In the genomic region with DNA sequence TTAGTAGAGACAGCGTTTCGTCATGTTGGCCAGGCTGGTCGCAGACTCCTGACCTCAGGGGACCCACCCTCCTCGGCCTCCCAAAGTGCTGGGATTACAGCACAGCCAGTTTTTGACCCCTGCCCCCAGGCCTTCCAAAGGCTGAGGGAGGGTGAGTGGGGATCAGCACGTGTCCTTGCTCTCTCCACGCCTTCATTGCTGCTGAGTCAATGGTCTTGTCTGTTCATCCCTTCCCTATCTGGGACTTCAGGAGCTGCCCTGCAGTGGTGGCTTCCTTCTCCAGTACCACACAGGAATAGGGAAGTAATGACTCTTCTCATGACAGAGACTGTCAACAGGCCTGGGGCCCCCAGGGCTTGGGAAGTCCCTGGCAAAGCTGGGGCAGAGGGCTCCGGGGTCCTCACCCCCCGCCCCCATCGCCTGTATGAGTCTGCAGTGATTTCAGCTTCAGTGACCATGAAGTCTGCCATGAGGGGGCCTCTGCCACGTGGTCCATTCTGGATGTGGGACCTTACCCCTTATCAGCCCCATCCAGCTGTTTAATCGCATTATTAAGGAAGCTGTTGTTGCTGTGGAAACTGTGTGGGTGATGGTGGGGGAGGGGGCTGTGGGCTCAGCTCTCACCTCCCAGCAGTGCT, we compare ENCODE assay signal across 1 cellular context.
TF ChIP-seq lines count a peak whose summit lies in the region.

No MANE protein-coding gene starts in this region.

TF ChIP-seq in HepG2, 621 proteins besides CTCF, POLR2A, EP300 and RAD21 (continued from another document and continues in another):
- TF ChIP-seq, protein P1, sequence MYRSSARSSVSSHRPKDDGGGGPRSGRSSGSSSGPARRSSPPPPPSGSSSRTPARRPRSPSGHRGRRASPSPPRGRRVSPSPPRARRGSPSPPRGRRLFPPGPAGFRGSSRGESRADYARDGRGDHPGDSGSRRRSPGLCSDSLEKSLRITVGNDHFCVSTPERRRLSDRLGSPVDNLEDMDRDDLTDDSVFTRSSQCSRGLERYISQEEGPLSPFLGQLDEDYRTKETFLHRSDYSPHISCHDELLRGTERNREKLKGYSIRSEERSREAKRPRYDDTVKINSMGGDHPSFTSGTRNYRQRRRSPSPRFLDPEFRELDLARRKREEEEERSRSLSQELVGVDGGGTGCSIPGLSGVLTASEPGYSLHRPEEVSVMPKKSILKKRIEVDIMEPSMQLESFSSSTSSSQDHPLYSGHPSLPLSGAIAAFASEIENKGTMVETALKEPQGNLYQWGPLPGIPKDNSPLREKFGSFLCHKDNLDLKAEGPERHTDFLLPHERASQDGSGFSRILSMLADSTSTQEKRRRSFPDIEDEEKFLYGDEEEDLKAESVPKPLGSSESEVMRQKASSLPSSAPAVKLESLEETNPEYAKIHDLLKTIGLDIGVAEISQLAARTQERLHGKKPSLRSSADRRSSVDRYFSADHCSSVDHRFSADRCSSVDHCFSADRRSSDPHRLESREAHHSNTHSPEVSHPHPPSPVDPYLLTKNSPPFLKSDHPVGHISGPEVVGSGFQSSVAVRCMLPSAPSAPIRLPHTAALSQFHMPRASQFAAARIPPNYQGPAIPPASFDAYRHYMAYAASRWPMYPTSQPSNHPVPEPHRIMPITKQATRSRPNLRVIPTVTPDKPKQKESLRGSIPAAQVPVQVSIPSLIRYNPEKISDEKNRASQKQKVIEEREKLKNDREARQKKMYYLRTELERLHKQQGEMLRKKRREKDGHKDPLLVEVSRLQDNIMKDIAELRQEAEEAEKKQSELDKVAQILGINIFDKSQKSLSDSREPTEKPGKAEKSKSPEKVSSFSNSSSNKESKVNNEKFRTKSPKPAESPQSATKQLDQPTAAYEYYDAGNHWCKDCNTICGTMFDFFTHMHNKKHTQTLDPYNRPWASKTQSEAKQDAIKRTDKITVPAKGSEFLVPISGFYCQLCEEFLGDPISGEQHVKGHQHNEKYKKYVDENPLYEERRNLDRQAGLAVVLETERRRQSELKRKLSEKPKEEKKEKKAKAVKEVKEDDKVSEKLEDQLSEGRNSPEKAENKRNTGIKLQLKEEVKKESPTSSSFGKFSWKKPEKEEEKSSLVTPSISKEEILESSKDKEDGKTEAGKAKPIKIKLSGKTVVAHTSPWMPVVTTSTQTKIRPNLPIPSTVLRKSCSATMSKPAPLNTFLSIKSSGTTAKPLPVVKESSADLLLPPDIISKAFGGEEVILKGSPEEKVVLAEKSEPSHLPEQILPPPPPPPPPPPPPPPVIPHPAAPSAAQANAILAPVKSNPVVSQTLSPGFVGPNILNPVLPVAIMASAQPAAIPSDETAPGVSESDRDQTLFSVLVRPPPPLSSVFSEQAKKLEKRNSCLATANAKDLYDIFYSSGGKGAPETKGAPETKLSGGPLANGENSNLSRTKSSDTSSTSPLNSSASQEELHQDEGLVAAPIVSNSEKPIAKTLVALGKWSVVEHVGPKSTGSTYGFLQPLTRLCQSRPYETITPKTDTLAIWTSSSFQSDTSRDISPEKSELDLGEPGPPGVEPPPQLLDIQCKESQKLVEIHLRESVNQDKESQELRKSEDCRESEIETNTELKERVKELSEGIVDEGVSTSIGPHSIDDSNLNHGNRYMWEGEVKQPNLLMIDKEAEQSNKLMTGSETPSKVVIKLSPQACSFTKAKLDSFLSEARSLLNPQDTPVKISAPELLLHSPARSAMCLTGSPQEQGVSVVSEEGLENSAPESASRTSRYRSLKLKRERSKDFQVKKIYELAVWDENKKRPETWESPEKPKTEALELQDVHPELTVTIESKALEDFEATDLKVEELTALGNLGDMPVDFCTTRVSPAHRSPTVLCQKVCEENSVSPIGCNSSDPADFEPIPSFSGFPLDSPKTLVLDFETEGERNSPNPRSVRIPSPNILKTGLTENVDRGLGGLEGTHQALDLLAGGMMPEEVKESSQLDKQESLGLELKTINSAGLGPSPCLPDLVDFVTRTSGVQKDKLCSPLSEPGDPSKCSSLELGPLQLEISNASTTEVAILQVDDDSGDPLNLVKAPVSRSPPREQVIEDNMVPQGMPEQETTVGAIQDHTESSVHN (CRISPR knock-in tag; IDR thresholded peaks at IDR 0.05) = no peak
- TF ChIP-seq ZFP36L1 (CRISPR knock-in tag; IDR thresholded peaks at IDR 0.05) (no peak), AHR (CRISPR knock-in tag; IDR thresholded peaks at IDR 0.05) (no peak), ZNF891 (CRISPR knock-in tag; IDR thresholded peaks at IDR 0.05) (no peak), RFX3 (CRISPR knock-in tag; IDR thresholded peaks at IDR 0.05) (0 out of 2 replicates have a peak, but pooled peaks have one; percentile 20), PCBP2 (optimal IDR thresholded peaks at IDR 0.05; ENCODE audit: low read depth, low read length, poor library complexity, severe bottlenecking) (no peak), DPF2 (CRISPR knock-in tag; IDR thresholded peaks at IDR 0.05; ENCODE audit: borderline replicate concordance, low read depth) (no peak), ZNF788 (CRISPR knock-in tag; IDR thresholded peaks at IDR 0.05; ENCODE audit: borderline replicate concordance) (peak; percentile 42; the same call in 1 of the 2 replicates), MBD4 (IDR thresholded peaks at IDR 0.05; ENCODE audit: borderline replicate concordance, low read length) (no peak), DR1 (CRISPR knock-in tag; IDR thresholded peaks at IDR 0.05) (no peak), THYN1 (CRISPR knock-in tag; IDR thresholded peaks at IDR 0.05; ENCODE audit: borderline replicate concordance, low read depth) (no peak), ZNF773 (CRISPR knock-in tag; IDR thresholded peaks at IDR 0.05; ENCODE audit: borderline replicate concordance) (no peak), NPAS2 (CRISPR knock-in tag; IDR thresholded peaks at IDR 0.05; ENCODE audit: borderline replicate concordance) (no peak), EZH2 (conservative IDR thresholded peaks at IDR 0.05; ENCODE audit: low read depth, low read length) (no peak), ZFP82 (CRISPR knock-in tag; IDR thresholded peaks at IDR 0.05; ENCODE audit: borderline replicate concordance) (no peak; the same call in 1 of the 2 replicates), ZNF790 (CRISPR knock-in tag; IDR thresholded peaks at IDR 0.05; ENCODE audit: borderline replicate concordance) (no peak), ZNF709 (CRISPR knock-in tag; IDR thresholded peaks at IDR 0.05) (no peak)
- TF ChIP-seq, protein P2, sequence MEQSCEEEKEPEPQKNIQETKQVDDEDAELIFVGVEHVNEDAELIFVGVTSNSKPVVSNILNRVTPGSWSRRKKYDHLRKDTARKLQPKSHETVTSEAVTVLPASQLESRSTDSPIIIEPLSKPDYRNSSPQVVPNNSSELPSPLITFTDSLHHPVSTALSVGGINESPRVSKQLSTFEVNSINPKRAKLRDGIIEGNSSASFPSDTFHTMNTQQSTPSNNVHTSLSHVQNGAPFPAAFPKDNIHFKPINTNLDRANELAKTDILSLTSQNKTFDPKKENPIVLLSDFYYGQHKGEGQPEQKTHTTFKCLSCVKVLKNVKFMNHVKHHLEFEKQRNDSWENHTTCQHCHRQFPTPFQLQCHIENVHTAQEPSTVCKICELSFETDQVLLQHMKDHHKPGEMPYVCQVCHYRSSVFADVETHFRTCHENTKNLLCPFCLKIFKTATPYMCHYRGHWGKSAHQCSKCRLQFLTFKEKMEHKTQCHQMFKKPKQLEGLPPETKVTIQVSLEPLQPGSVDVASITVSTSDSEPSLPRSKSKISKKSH (CRISPR knock-in tag; IDR thresholded peaks at IDR 0.05; ENCODE audit: borderline replicate concordance) = no peak; the same call in 1 of the 2 replicates
- TF ChIP-seq, protein P3, sequence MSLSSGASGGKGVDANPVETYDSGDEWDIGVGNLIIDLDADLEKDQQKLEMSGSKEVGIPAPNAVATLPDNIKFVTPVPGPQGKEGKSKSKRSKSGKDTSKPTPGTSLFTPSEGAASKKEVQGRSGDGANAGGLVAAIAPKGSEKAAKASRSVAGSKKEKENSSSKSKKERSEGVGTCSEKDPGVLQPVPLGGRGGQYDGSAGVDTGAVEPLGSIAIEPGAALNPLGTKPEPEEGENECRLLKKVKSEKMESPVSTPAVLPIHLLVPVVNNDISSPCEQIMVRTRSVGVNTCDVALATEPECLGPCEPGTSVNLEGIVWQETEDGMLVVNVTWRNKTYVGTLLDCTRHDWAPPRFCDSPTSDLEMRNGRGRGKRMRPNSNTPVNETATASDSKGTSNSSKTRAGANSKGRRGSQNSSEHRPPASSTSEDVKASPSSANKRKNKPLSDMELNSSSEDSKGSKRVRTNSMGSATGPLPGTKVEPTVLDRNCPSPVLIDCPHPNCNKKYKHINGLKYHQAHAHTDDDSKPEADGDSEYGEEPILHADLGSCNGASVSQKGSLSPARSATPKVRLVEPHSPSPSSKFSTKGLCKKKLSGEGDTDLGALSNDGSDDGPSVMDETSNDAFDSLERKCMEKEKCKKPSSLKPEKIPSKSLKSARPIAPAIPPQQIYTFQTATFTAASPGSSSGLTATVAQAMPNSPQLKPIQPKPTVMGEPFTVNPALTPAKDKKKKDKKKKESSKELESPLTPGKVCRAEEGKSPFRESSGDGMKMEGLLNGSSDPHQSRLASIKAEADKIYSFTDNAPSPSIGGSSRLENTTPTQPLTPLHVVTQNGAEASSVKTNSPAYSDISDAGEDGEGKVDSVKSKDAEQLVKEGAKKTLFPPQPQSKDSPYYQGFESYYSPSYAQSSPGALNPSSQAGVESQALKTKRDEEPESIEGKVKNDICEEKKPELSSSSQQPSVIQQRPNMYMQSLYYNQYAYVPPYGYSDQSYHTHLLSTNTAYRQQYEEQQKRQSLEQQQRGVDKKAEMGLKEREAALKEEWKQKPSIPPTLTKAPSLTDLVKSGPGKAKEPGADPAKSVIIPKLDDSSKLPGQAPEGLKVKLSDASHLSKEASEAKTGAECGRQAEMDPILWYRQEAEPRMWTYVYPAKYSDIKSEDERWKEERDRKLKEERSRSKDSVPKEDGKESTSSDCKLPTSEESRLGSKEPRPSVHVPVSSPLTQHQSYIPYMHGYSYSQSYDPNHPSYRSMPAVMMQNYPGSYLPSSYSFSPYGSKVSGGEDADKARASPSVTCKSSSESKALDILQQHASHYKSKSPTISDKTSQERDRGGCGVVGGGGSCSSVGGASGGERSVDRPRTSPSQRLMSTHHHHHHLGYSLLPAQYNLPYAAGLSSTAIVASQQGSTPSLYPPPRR (CRISPR knock-in tag; IDR thresholded peaks at IDR 0.05; ENCODE audit: borderline replicate concordance) = peak; percentile 53
- TF ChIP-seq, protein P4, sequence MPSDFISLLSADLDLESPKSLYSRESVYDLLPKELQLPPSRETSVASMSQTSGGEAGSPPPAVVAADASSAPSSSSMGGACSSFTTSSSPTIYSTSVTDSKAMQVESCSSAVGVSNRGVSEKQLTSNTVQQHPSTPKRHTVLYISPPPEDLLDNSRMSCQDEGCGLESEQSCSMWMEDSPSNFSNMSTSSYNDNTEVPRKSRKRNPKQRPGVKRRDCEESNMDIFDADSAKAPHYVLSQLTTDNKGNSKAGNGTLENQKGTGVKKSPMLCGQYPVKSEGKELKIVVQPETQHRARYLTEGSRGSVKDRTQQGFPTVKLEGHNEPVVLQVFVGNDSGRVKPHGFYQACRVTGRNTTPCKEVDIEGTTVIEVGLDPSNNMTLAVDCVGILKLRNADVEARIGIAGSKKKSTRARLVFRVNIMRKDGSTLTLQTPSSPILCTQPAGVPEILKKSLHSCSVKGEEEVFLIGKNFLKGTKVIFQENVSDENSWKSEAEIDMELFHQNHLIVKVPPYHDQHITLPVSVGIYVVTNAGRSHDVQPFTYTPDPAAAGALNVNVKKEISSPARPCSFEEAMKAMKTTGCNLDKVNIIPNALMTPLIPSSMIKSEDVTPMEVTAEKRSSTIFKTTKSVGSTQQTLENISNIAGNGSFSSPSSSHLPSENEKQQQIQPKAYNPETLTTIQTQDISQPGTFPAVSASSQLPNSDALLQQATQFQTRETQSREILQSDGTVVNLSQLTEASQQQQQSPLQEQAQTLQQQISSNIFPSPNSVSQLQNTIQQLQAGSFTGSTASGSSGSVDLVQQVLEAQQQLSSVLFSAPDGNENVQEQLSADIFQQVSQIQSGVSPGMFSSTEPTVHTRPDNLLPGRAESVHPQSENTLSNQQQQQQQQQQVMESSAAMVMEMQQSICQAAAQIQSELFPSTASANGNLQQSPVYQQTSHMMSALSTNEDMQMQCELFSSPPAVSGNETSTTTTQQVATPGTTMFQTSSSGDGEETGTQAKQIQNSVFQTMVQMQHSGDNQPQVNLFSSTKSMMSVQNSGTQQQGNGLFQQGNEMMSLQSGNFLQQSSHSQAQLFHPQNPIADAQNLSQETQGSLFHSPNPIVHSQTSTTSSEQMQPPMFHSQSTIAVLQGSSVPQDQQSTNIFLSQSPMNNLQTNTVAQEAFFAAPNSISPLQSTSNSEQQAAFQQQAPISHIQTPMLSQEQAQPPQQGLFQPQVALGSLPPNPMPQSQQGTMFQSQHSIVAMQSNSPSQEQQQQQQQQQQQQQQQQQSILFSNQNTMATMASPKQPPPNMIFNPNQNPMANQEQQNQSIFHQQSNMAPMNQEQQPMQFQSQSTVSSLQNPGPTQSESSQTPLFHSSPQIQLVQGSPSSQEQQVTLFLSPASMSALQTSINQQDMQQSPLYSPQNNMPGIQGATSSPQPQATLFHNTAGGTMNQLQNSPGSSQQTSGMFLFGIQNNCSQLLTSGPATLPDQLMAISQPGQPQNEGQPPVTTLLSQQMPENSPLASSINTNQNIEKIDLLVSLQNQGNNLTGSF (CRISPR knock-in tag; IDR thresholded peaks at IDR 0.05) = no peak
- TF ChIP-seq, protein P5, sequence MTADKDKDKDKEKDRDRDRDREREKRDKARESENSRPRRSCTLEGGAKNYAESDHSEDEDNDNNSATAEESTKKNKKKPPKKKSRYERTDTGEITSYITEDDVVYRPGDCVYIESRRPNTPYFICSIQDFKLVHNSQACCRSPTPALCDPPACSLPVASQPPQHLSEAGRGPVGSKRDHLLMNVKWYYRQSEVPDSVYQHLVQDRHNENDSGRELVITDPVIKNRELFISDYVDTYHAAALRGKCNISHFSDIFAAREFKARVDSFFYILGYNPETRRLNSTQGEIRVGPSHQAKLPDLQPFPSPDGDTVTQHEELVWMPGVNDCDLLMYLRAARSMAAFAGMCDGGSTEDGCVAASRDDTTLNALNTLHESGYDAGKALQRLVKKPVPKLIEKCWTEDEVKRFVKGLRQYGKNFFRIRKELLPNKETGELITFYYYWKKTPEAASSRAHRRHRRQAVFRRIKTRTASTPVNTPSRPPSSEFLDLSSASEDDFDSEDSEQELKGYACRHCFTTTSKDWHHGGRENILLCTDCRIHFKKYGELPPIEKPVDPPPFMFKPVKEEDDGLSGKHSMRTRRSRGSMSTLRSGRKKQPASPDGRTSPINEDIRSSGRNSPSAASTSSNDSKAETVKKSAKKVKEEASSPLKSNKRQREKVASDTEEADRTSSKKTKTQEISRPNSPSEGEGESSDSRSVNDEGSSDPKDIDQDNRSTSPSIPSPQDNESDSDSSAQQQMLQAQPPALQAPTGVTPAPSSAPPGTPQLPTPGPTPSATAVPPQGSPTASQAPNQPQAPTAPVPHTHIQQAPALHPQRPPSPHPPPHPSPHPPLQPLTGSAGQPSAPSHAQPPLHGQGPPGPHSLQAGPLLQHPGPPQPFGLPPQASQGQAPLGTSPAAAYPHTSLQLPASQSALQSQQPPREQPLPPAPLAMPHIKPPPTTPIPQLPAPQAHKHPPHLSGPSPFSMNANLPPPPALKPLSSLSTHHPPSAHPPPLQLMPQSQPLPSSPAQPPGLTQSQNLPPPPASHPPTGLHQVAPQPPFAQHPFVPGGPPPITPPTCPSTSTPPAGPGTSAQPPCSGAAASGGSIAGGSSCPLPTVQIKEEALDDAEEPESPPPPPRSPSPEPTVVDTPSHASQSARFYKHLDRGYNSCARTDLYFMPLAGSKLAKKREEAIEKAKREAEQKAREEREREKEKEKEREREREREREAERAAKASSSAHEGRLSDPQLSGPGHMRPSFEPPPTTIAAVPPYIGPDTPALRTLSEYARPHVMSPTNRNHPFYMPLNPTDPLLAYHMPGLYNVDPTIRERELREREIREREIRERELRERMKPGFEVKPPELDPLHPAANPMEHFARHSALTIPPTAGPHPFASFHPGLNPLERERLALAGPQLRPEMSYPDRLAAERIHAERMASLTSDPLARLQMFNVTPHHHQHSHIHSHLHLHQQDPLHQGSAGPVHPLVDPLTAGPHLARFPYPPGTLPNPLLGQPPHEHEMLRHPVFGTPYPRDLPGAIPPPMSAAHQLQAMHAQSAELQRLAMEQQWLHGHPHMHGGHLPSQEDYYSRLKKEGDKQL (CRISPR knock-in tag; IDR thresholded peaks at IDR 0.05; ENCODE audit: low read depth) = peak; percentile 43; the same call in 1 of the 2 replicates
